1 cellular context compared by ENCODE assay signal in genomic region chr2:96764253-96764637, GRCh38.
TF ChIP-seq lines count a peak whose summit lies in the region.

No MANE protein-coding gene starts in this region.

TF ChIP-seq in GM12878, 131 proteins besides CTCF, POLR2A, EP300 and RAD21:
- TF ChIP-seq JUND (IDR thresholded peaks at IDR 0.05; ENCODE audit: low read depth, low read length) = no peak
- peak; percentile 11 for TF ChIP-seq KLF5 (IDR thresholded peaks at IDR 0.05; ENCODE audit: partially characterized antibody)
